In the genomic region with DNA sequence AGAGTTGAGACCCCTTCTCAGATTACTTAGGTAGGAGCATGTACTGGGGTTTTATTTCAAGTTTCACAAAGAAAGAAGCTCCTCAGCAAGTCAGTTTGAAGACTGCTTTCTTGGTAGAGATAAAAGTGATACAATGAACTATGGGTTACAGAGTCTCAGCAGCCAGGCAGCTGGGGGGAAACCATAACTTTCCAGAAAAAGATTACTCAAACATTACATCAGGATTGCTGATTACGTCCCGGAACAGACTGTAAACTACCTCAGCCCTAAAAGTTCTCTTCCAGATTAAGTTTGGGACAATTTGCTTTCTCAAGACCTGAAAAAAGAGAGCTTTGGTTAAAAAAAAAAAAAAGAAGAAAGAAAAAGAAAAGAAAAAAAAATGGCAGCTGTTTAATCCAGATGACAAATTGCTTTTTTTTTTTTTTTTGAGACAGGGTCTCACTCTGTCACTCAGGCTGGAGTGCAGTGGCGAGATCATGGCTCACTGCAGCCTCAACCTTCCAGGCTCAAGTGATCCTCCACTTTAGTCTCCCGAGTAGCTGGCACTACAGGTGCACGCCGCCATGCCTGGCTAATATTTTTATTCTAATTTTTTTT, we compare ENCODE assay signal across 1 cellular context.
TF ChIP-seq lines count a peak whose summit lies in the region.

No MANE protein-coding gene starts in this region.

TF ChIP-seq in HEK293, 187 proteins besides CTCF, POLR2A, EP300 and RAD21 (continued from another document and continues in another):
- TF ChIP-seq, protein P1, sequence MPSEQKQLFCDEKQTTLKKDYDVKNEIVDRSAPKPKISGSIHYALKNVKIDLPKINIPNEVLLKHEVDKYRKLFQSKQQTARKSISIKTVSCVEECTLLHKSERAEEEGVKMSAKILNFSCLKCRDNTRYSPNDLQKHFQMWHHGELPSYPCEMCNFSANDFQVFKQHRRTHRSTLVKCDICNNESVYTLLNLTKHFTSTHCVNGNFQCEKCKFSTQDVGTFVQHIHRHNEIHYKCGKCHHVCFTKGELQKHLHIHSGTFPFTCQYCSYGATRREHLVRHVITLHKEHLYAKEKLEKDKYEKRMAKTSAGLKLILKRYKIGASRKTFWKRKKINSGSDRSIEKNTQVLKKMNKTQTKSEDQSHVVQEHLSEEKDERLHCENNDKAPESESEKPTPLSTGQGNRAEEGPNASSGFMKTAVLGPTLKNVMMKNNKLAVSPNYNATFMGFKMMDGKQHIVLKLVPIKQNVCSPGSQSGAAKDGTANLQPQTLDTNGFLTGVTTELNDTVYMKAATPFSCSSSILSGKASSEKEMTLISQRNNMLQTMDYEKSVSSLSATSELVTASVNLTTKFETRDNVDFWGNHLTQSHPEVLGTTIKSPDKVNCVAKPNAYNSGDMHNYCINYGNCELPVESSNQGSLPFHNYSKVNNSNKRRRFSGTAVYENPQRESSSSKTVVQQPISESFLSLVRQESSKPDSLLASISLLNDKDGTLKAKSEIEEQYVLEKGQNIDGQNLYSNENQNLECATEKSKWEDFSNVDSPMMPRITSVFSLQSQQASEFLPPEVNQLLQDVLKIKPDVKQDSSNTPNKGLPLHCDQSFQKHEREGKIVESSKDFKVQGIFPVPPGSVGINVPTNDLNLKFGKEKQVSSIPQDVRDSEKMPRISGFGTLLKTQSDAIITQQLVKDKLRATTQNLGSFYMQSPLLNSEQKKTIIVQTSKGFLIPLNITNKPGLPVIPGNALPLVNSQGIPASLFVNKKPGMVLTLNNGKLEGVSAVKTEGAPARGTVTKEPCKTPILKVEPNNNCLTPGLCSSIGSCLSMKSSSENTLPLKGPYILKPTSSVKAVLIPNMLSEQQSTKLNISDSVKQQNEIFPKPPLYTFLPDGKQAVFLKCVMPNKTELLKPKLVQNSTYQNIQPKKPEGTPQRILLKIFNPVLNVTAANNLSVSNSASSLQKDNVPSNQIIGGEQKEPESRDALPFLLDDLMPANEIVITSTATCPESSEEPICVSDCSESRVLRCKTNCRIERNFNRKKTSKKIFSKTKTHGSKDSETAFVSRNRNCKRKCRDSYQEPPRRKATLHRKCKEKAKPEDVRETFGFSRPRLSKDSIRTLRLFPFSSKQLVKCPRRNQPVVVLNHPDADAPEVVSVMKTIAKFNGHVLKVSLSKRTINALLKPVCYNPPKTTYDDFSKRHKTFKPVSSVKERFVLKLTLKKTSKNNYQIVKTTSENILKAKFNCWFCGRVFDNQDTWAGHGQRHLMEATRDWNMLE (tag by site-specific recombination; conservative IDR thresholded peaks at IDR 0.05; ENCODE audit: low read depth), result no peak; the same call in 1 of the 2 replicates
- TF ChIP-seq GFI1B (tag by site-specific recombination; IDR thresholded peaks at IDR 0.05) (no peak), KLF1 (tag by site-specific recombination; IDR thresholded peaks at IDR 0.05) (no peak), ZNF132 (tag by site-specific recombination; IDR thresholded peaks at IDR 0.05; ENCODE audit: borderline replicate concordance) (no peak), GLIS1 (tag by site-specific recombination; IDR thresholded peaks at IDR 0.05) (peak; percentile 57), ZNF658 (tag by site-specific recombination; IDR thresholded peaks at IDR 0.05) (no peak), FEZF1 (tag by site-specific recombination; IDR thresholded peaks at IDR 0.05) (no peak), ZNF302 (tag by site-specific recombination; IDR thresholded peaks at IDR 0.05; ENCODE audit: low read depth) (no peak), GLI4 (tag by site-specific recombination; IDR thresholded peaks at IDR 0.05) (no peak), ZNF585B (tag by site-specific recombination; IDR thresholded peaks at IDR 0.05) (no peak), ZNF221 (tag by site-specific recombination; IDR thresholded peaks at IDR 0.05; ENCODE audit: borderline replicate concordance) (no peak), ZNF837 (tag by site-specific recombination; IDR thresholded peaks at IDR 0.05) (no peak), ZNF777 (tag by site-specific recombination; IDR thresholded peaks at IDR 0.05; ENCODE audit: borderline replicate concordance) (no peak), ZNF624 (tag by site-specific recombination; IDR thresholded peaks at IDR 0.05) (no peak), ZNF10 (tag by site-specific recombination; IDR thresholded peaks at IDR 0.05) (0 out of 2 replicates have a peak, but pooled peaks have one; percentile 10), ZBTB7A (tag by site-specific recombination; IDR thresholded peaks at IDR 0.05; ENCODE audit: low read depth) (no peak), ZNF707 (tag by site-specific recombination; IDR thresholded peaks at IDR 0.05) (no peak), SALL2 (tag by site-specific recombination; IDR thresholded peaks at IDR 0.05; ENCODE audit: borderline replicate concordance) (no peak), ZNF521 (tag by site-specific recombination; IDR thresholded peaks at IDR 0.05) (no peak), ZNF561 (tag by site-specific recombination; IDR thresholded peaks at IDR 0.05; ENCODE audit: borderline replicate concordance) (no peak), ZNF670 (tag by site-specific recombination; IDR thresholded peaks at IDR 0.05; ENCODE audit: low read depth) (no peak), ZNF121 (tag by site-specific recombination; IDR thresholded peaks at IDR 0.05) (no peak), ZNF629 (tag by site-specific recombination; IDR thresholded peaks at IDR 0.05) (peak; percentile 87), WT1 (tag by site-specific recombination; IDR thresholded peaks at IDR 0.05) (no peak), ZNF544 (tag by site-specific recombination; IDR thresholded peaks at IDR 0.05) (no peak)
- TF ChIP-seq, protein P2, sequence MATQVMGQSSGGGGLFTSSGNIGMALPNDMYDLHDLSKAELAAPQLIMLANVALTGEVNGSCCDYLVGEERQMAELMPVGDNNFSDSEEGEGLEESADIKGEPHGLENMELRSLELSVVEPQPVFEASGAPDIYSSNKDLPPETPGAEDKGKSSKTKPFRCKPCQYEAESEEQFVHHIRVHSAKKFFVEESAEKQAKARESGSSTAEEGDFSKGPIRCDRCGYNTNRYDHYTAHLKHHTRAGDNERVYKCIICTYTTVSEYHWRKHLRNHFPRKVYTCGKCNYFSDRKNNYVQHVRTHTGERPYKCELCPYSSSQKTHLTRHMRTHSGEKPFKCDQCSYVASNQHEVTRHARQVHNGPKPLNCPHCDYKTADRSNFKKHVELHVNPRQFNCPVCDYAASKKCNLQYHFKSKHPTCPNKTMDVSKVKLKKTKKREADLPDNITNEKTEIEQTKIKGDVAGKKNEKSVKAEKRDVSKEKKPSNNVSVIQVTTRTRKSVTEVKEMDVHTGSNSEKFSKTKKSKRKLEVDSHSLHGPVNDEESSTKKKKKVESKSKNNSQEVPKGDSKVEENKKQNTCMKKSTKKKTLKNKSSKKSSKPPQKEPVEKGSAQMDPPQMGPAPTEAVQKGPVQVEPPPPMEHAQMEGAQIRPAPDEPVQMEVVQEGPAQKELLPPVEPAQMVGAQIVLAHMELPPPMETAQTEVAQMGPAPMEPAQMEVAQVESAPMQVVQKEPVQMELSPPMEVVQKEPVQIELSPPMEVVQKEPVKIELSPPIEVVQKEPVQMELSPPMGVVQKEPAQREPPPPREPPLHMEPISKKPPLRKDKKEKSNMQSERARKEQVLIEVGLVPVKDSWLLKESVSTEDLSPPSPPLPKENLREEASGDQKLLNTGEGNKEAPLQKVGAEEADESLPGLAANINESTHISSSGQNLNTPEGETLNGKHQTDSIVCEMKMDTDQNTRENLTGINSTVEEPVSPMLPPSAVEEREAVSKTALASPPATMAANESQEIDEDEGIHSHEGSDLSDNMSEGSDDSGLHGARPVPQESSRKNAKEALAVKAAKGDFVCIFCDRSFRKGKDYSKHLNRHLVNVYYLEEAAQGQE (tag by site-specific recombination; IDR thresholded peaks at IDR 0.05), result no peak
- TF ChIP-seq, protein P3, sequence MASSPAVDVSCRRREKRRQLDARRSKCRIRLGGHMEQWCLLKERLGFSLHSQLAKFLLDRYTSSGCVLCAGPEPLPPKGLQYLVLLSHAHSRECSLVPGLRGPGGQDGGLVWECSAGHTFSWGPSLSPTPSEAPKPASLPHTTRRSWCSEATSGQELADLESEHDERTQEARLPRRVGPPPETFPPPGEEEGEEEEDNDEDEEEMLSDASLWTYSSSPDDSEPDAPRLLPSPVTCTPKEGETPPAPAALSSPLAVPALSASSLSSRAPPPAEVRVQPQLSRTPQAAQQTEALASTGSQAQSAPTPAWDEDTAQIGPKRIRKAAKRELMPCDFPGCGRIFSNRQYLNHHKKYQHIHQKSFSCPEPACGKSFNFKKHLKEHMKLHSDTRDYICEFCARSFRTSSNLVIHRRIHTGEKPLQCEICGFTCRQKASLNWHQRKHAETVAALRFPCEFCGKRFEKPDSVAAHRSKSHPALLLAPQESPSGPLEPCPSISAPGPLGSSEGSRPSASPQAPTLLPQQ (tag by site-specific recombination; IDR thresholded peaks at IDR 0.05), result no peak
- TF ChIP-seq, protein P4, sequence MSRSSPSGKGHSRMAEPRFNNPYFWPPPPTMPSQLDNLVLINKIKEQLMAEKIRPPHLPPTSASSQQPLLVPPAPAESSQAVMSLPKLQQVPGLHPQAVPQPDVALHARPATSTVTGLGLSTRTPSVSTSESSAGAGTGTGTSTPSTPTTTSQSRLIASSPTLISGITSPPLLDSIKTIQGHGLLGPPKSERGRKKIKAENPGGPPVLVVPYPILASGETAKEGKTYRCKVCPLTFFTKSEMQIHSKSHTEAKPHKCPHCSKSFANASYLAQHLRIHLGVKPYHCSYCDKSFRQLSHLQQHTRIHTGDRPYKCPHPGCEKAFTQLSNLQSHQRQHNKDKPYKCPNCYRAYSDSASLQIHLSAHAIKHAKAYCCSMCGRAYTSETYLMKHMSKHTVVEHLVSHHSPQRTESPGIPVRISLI (tag by site-specific recombination; IDR thresholded peaks at IDR 0.05), result peak; percentile 65
- TF ChIP-seq, protein P5, sequence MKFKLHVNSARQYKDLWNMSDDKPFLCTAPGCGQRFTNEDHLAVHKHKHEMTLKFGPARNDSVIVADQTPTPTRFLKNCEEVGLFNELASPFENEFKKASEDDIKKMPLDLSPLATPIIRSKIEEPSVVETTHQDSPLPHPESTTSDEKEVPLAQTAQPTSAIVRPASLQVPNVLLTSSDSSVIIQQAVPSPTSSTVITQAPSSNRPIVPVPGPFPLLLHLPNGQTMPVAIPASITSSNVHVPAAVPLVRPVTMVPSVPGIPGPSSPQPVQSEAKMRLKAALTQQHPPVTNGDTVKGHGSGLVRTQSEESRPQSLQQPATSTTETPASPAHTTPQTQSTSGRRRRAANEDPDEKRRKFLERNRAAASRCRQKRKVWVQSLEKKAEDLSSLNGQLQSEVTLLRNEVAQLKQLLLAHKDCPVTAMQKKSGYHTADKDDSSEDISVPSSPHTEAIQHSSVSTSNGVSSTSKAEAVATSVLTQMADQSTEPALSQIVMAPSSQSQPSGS (tag by site-specific recombination; IDR thresholded peaks at IDR 0.05; ENCODE audit: low read depth), result peak; percentile 70; the same call in 1 of the 2 replicates
- TF ChIP-seq, protein P6, sequence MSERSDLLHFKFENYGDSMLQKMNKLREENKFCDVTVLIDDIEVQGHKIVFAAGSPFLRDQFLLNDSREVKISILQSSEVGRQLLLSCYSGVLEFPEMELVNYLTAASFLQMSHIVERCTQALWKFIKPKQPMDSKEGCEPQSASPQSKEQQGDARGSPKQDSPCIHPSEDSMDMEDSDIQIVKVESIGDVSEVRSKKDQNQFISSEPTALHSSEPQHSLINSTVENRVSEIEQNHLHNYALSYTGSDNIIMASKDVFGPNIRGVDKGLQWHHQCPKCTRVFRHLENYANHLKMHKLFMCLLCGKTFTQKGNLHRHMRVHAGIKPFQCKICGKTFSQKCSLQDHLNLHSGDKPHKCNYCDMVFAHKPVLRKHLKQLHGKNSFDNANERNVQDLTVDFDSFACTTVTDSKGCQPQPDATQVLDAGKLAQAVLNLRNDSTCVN (tag by site-specific recombination; optimal IDR thresholded peaks at IDR 0.05), result no peak
- TF ChIP-seq, protein P7, sequence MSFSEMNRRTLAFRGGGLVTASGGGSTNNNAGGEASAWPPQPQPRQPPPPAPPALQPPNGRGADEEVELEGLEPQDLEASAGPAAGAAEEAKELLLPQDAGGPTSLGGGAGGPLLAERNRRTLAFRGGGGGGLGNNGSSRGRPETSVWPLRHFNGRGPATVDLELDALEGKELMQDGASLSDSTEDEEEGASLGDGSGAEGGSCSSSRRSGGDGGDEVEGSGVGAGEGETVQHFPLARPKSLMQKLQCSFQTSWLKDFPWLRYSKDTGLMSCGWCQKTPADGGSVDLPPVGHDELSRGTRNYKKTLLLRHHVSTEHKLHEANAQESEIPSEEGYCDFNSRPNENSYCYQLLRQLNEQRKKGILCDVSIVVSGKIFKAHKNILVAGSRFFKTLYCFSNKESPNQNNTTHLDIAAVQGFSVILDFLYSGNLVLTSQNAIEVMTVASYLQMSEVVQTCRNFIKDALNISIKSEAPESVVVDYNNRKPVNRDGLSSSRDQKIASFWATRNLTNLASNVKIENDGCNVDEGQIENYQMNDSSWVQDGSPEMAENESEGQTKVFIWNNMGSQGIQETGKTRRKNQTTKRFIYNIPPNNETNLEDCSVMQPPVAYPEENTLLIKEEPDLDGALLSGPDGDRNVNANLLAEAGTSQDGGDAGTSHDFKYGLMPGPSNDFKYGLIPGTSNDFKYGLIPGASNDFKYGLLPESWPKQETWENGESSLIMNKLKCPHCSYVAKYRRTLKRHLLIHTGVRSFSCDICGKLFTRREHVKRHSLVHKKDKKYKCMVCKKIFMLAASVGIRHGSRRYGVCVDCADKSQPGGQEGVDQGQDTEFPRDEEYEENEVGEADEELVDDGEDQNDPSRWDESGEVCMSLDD (tag by site-specific recombination; IDR thresholded peaks at IDR 0.05), result no peak
- TF ChIP-seq, protein P8, sequence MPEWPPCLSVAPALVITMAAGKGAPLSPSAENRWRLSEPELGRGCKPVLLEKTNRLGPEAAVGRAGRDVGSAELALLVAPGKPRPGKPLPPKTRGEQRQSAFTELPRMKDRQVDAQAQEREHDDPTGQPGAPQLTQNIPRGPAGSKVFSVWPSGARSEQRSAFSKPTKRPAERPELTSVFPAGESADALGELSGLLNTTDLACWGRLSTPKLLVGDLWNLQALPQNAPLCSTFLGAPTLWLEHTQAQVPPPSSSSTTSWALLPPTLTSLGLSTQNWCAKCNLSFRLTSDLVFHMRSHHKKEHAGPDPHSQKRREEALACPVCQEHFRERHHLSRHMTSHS (tag by site-specific recombination; IDR thresholded peaks at IDR 0.05), result no peak
- TF ChIP-seq, protein P9, sequence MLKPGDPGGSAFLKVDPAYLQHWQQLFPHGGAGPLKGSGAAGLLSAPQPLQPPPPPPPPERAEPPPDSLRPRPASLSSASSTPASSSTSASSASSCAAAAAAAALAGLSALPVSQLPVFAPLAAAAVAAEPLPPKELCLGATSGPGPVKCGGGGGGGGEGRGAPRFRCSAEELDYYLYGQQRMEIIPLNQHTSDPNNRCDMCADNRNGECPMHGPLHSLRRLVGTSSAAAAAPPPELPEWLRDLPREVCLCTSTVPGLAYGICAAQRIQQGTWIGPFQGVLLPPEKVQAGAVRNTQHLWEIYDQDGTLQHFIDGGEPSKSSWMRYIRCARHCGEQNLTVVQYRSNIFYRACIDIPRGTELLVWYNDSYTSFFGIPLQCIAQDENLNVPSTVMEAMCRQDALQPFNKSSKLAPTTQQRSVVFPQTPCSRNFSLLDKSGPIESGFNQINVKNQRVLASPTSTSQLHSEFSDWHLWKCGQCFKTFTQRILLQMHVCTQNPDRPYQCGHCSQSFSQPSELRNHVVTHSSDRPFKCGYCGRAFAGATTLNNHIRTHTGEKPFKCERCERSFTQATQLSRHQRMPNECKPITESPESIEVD (tag by site-specific recombination; IDR thresholded peaks at IDR 0.05), result peak; percentile 82
